17 cellular contexts compared by ENCODE assay signal in the genomic region with DNA sequence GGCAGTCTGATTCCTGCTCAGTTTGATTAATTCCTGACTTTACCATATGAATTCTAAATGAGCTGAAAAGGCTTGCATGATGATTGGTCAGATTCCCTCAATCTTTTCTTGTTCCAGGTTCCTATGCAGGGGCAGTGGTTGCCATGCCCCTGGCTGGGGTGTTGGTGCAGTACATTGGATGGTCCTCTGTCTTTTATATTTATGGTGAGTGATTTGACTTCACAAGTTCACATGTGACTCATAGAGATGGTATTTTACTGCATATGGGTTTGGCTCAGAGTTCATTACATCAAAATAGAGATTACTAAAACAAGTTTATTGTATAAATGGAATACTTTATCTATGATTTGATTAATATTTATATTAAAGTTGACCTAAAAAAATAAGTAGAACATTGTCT. TPM values are rescaled to one million over a fixed set of nuclear protein-coding genes. Genes with fewer than 3 reads are reported as not detected.
DNase-seq lines count a peak whose midpoint lies in the region; FAIRE-seq and TF ChIP-seq lines count a peak whose summit lies in the region.
"Had no signal": no experiment of that assay in that cellular context is flagged by ENCODE, and none has a peak within 500 bp of the region (broad histone marks: within the 10 kb centered on the region; RNA-seq: fewer than 3 reads in every experiment).

No MANE protein-coding gene starts in this region.

- no peak for TF ChIP-seq CTCF in H1 (IDR thresholded peaks at IDR 0.05; ENCODE audit: control extremely low read depth in 1 of 3, insufficient read depth in 1 of 3, low read depth in 1 of 3, low read length in 3 of 3)

- no peaks in the 10 kb centered on the region for H3K23me2 ChIP-seq in H1 (ENCODE audit: low read depth, low read length)

- H4K20me1 ChIP-seq in H1 (replicated peaks in 1 of 2; ENCODE audit: control insufficient read depth in 1 of 2, insufficient read depth in 2 of 2, low read length in 2 of 2) = no peaks in the 10 kb centered on the region
- H4K20me1 ChIP-seq: BLaER1 treated with 17β-estradiol and CSF1 and Interleukin-3, amounts not matched to agents 10 nM and 100 nM had no signal

- H3K4me1 ChIP-seq in H1 (replicated peaks in 1 of 4; ENCODE audit: control insufficient read depth in 3 of 4, insufficient read depth in 4 of 4, low read length in 3 of 4) (peaks cover 0 to 3% (median 1%) of the 10 kb centered on the region in 4 experiments; a peak in 4 of 7 replicates), mesenchymal stem cell (ENCODE audit: control insufficient read depth, insufficient read depth, low read depth, low read length) (peaks cover 3% of the 10 kb centered on the region)

- TF ChIP-seq EP300 in H1 (IDR thresholded peaks at IDR 0.05; ENCODE audit: borderline replicate concordance in 1 of 2, low read depth in 2 of 2, low read length in 2 of 2) = no peak

- H3K23ac ChIP-seq in H1 (ENCODE audit: insufficient read length) (no peak overlapping the region), mesenchymal stem cell (ENCODE audit: low read length in 2 of 2) (no peak overlapping the region)

- H3K27ac ChIP-seq in H1 (ENCODE audit: low read depth, low read length) = no peak overlapping the region
- H3K27ac ChIP-seq in mesenchymal stem cell (ENCODE audit: low read length, poor library complexity, severe bottlenecking) = no peak overlapping the region
- H3K27ac ChIP-seq: BLaER1 treated with 17β-estradiol and CSF1 and Interleukin-3, amounts not matched to agents 10 nM and 100 nM had no signal

- H2AK5ac ChIP-seq in H1 (ENCODE audit: low read depth, low read length) (no peak overlapping the region), mesenchymal stem cell (ENCODE audit: low read length, severe bottlenecking) (no peak overlapping the region)

- in situ Hi-C loops in Caki2 (cut with HindIII; ENCODE audit: low pct_unique_long_range_greater_than_20kb, low sequenced_read_pairs) = no loop called here

- no peak overlapping the region for H4K5ac ChIP-seq in H1 (ENCODE audit: insufficient read length, low read depth, low read length)

- H4K8ac ChIP-seq in H1 (ENCODE audit: extremely low read depth, insufficient read depth, low read length) (no peak overlapping the region), mesenchymal stem cell (ENCODE audit: low read length) (no peak overlapping the region)

- H3K4me3 ChIP-seq in H1 (ENCODE audit: extremely low read depth in 1 of 4, insufficient read depth in 2 of 4, low read depth in 3 of 4, low read length in 4 of 4) = no peak overlapping the region
- H3K4me3 ChIP-seq in mesenchymal stem cell (ENCODE audit: insufficient read depth in 1 of 2, low read depth in 1 of 2, low read length in 2 of 2) = no peak overlapping the region
- H3K4me3 ChIP-seq: BLaER1 treated with 17β-estradiol and CSF1 and Interleukin-3, amounts not matched to agents 10 nM and 100 nM had no signal

- H2BK120ac ChIP-seq in H1 (replicated peaks; ENCODE audit: low read depth, low read length) (no peak overlapping the region), mesenchymal stem cell (ENCODE audit: low read depth, low read length) (no peak overlapping the region)

- H3K18ac ChIP-seq in H1 (ENCODE audit: extremely low read depth, low read length) (no peak overlapping the region), mesenchymal stem cell (ENCODE audit: low read depth in 1 of 2, low read length in 2 of 2) (no peak overlapping the region)

- H3K14ac ChIP-seq in H1 (ENCODE audit: insufficient read length) (no peak overlapping the region), mesenchymal stem cell (ENCODE audit: low read length in 2 of 2) (no peak overlapping the region)

- CTCF ChIA-PET in H1 (lab: Charles Lee; ENCODE audit: partially characterized antibody) = interaction anchor here (1.1 to 5.1 kb wide), 4 partner anchors 30 to 73 kb away, joined by 3 to 92 read pairs (median 26); partner anchors contain the start of gene SLC17A8

- H2BK12ac ChIP-seq in H1 (ENCODE audit: low read depth, low read length) (no peak overlapping the region), mesenchymal stem cell (ENCODE audit: low read length in 2 of 2) (no peak overlapping the region)

- H3K56ac ChIP-seq in H1 (replicated peaks; ENCODE audit: insufficient read length, low read depth, low read length) = no peak overlapping the region

- H4K91ac ChIP-seq in H1 (replicated peaks; ENCODE audit: insufficient read length, low read length) = no peak overlapping the region
- no peak overlapping the region for H4K91ac ChIP-seq in mesenchymal stem cell (ENCODE audit: low read length)

- DNase-seq in Caki2 (ENCODE audit: low read depth) (peak; percentile 85), M059J (ENCODE audit: low read depth) (peak; percentile 70), H1 (ENCODE audit: low read depth in 1 of 2, low spot score in 2 of 2) (peak in 1 of 2 experiments; percentile 14), mesenchymal stem cell (peak; percentile 8), NCI-H446 treated with DMSO at 0.1 percent for 48 hours (lab: John Stamatoyannopoulos, UW) (no peak), NCI-H2171 (lab: John Stamatoyannopoulos, UW) (no peak), SHP77 (lab: John Stamatoyannopoulos, UW) (no peak), GM19240 (ENCODE audit: insufficient read length, low spot score) (no peak)
- DNase-seq: activated B cell treated with CpG ODN at 0.5 μM for 24 hours; activated naive CD8-positive, alpha-beta T cell treated with anti-CD3 and anti-CD28 coated beads, Interleukin-2, amount 10 ng/mL, durations not matched to agents 7 days and 5 days; effector memory CD8-positive, alpha-beta T cell; GF-D8; KG1; NCI-H2029; NK-92 treated with Interleukin-12 subunit alpha and Interleukin-12 subunit beta, amount 100 ng/mL, for 24 hours had no signal

- TF ChIP-seq RAD21 in H1 (IDR thresholded peaks at IDR 0.05 in 1 of 2, conservative IDR thresholded peaks at IDR 0.05 in 1 of 2; ENCODE audit: low read depth in 2 of 2, low read length in 2 of 2) = no peak

- H3K27me3 ChIP-seq in H1 (replicated peaks in 1 of 4; ENCODE audit: control insufficient read depth in 3 of 4, extremely low read depth in 1 of 4, insufficient read depth in 3 of 4, low read length in 3 of 4) (no peaks in the 10 kb centered on the region), mesenchymal stem cell (ENCODE audit: control insufficient read depth in 1 of 2, insufficient read depth in 1 of 2, low read length in 2 of 2) (peaks cover 0 to 6% of the 10 kb centered on the region in 2 experiments)
- H3K27me3 ChIP-seq: BLaER1 treated with 17β-estradiol and CSF1 and Interleukin-3, amounts not matched to agents 10 nM and 100 nM had no signal

- H3K79me1 ChIP-seq in H1 (ENCODE audit: low read depth, low read length) (no peaks in the 10 kb centered on the region), mesenchymal stem cell (replicated peaks; ENCODE audit: low read length, poor library complexity, severe bottlenecking) (no peaks in the 10 kb centered on the region)

- no peak overlapping the region for H2BK5ac ChIP-seq in H1 (ENCODE audit: low read depth, low read length)
- H2BK5ac ChIP-seq in mesenchymal stem cell (ENCODE audit: low read depth, low read length, poor library complexity, severe bottlenecking) = no peak overlapping the region

- H3K36me3 ChIP-seq in H1 (ENCODE audit: control insufficient read depth in 2 of 4, insufficient read depth in 4 of 4, low read length in 3 of 4) (no peaks in the 10 kb centered on the region), mesenchymal stem cell (ENCODE audit: control insufficient read depth in 1 of 2, insufficient read depth in 2 of 2, low read depth in 1 of 2, low read length in 2 of 2) (no peaks in the 10 kb centered on the region)
- H3K36me3 ChIP-seq: BLaER1 treated with 17β-estradiol and CSF1 and Interleukin-3, amounts not matched to agents 10 nM and 100 nM had no signal

- FAIRE-seq in H1 (lab: Jason Lieb, UNC) = peak; percentile 36

- H2BK15ac ChIP-seq in H1 (ENCODE audit: low read length) = no peak overlapping the region
- no peak overlapping the region for H2BK15ac ChIP-seq in mesenchymal stem cell (ENCODE audit: low read depth, poor library complexity, severe bottlenecking)

- no peak for TF ChIP-seq POLR2A in H1 (IDR thresholded peaks at IDR 0.05; ENCODE audit: control extremely low read depth in 1 of 2, low read depth in 2 of 2, low read length in 2 of 2)

- POLR2A ChIA-PET in H1 (lab: Charles Lee; ENCODE audit: partially characterized antibody) = no interaction called here

- no peaks in the 10 kb centered on the region for H3K79me2 ChIP-seq in H1 (ENCODE audit: control insufficient read depth in 1 of 2, insufficient read depth in 2 of 2, low read length in 2 of 2)

- no peak overlapping the region for H3K4ac ChIP-seq in H1 (replicated peaks; ENCODE audit: insufficient read length, low read depth, low read length)
- no peak overlapping the region for H3K4ac ChIP-seq in mesenchymal stem cell (ENCODE audit: low read depth in 1 of 2, low read length in 2 of 2)

- H3K9ac ChIP-seq in H1 (replicated peaks in 1 of 4; ENCODE audit: extremely low read depth in 1 of 4, low read depth in 3 of 4, low read length in 3 of 4) (no peak overlapping the region), mesenchymal stem cell (ENCODE audit: low read length) (no peak overlapping the region)
- H3K9ac ChIP-seq: BLaER1 treated with 17β-estradiol and CSF1 and Interleukin-3, amounts not matched to agents 10 nM and 100 nM had no signal

- no peak overlapping the region for H2BK20ac ChIP-seq in H1 (ENCODE audit: low read length)

- H3K9me3 ChIP-seq in H1 (ENCODE audit: insufficient read depth in 2 of 2, low read depth in 1 of 2, low read length in 1 of 2) (no peaks in the 10 kb centered on the region), mesenchymal stem cell (ENCODE audit: control insufficient read depth, low read length) (no peaks in the 10 kb centered on the region)

- H2AFZ ChIP-seq in H1 (ENCODE audit: low read length) (0 out of 2 replicates have a peak overlapping the region, but pooled peaks have one; percentile 9), mesenchymal stem cell (ENCODE audit: low read depth, low read length) (no peak overlapping the region)

- no peak overlapping the region for H3K4me2 ChIP-seq in H1 (ENCODE audit: insufficient read depth in 1 of 2, low read depth in 2 of 2, low read length in 2 of 2)
- H3K4me2 ChIP-seq in mesenchymal stem cell (ENCODE audit: low read length, poor library complexity, severe bottlenecking) = no peak overlapping the region
- H3K4me2 ChIP-seq: BLaER1 treated with 17β-estradiol and CSF1 and Interleukin-3, amounts not matched to agents 10 nM and 100 nM had no signal

RNA-seq across cellular contexts. Expression of gene SLC17A8, which starts 44.8 kb away (rescaled TPM):
- total RNA-seq in Caki2 (2014; rRNA removed; shearing (Covaris generic); ENCODE audit: low replicate concordance) = not detected in 2 replicates
- total RNA-seq in M059J (2014; rRNA removed; shearing (Covaris generic)) = not detected in 2 replicates
- total RNA-seq in H1 (2021; fragmentation: NEBNext Ultra II Directional; extraction: Animal tissue kit (Norgen Biotek cat#: 25700)) = 0.11 and 0.30 TPM in 2 replicates
- polyA plus RNA-seq in H1 (2011; rRNA removed) = 0.05 and 0.14 TPM in 2 replicates
- 0.03 TPM for polyA plus RNA-seq in H1 (2011; cell fraction: cytosol; rRNA removed)
- not detected for polyA plus RNA-seq in H1 (2011; cell fraction: nucleus; rRNA removed)
- 0.12 to 0.14 TPM in 2 of 4 replicates, not detected in the others for polyA plus RNA-seq in H1 (2012, experiment 1 of 2)
- not detected for polyA plus RNA-seq in H1 (2012, experiment 2 of 2)
- polyA plus RNA-seq in H1 (2013, experiment 1 of 2) = 0.14 TPM
- 0.18 TPM for polyA plus RNA-seq in H1 (2013, experiment 2 of 2)
- 0.03 and 1.0 TPM in 2 replicates for polyA minus RNA-seq in H1 (2011; rRNA and poly(A)+ RNA removed)
- not detected for polyA minus RNA-seq in H1 (2011; cell fraction: cytosol; rRNA and poly(A)+ RNA removed)
- polyA minus RNA-seq in H1 (2011; cell fraction: nucleus; rRNA and poly(A)+ RNA removed) = not detected
- polyA plus RNA-seq in mesenchymal stem cell (2013, experiment 1 of 2) = not detected
- not detected for polyA plus RNA-seq in mesenchymal stem cell (2013, experiment 2 of 2)
- total RNA-seq: activated B cell treated with CpG ODN at 0.5 μM for 24 hours; activated naive CD8-positive, alpha-beta T cell treated with anti-CD3 and anti-CD28 coated beads, Interleukin-2, amount 10 ng/mL, durations not matched to agents 7 days and 5 days; mononuclear cell had no signal

Comparison
In these comparisons a context has a peak if more than half of its experiments do, and no peak if none do; other contexts are left out.
1. DNase-seq: peak in Caki2 (single experiment), M059J (single experiment) and mesenchymal stem cell (single experiment); none in NCI-H446 treated with DMSO at 0.1 percent for 48 hours (single experiment), NCI-H2171 (single experiment), SHP77 (0 of 2) and GM19240 (single experiment).